ENCODE assay signal across 15 cellular contexts in genomic region chr18:76708727-76709353, GRCh38.
A peak's percentile ranks its signal among the peaks of the same experiment; 100 is the strongest.
DNase-seq lines count a peak whose midpoint lies in the region; ATAC-seq, FAIRE-seq and TF ChIP-seq lines count a peak whose summit lies in the region.
"Had no signal": no experiment of that assay in that cellular context is flagged by ENCODE, and none has a peak within 500 bp of the region (broad histone marks: within the 10 kb centered on the region; RNA-seq: fewer than 3 reads in every experiment).

No MANE protein-coding gene starts in this region.

- H3K9me3 ChIP-seq in GM23248 (ENCODE audit: low read depth) (no peaks in the 10 kb centered on the region), GM12878 (replicated peaks; ENCODE audit: control insufficient read depth, insufficient read depth, low read length) (no peaks in the 10 kb centered on the region), prostate gland (no peaks in the 10 kb centered on the region)
- H3K9me3 ChIP-seq: BE2C, HAP-1 had no signal

- H3F3A ChIP-seq in GM23248 (ENCODE audit: insufficient read depth): no peaks in the 10 kb centered on the region

- H3K79me2 ChIP-seq in GM23248 (ENCODE audit: insufficient read depth): no peaks in the 10 kb centered on the region
- H3K79me2 ChIP-seq in KMS-11 (ENCODE audit: insufficient read depth, low read depth): no peaks in the 10 kb centered on the region
- H3K79me2 ChIP-seq in GM12878 (ENCODE audit: control insufficient read depth, insufficient read depth, low read length): no peaks in the 10 kb centered on the region

- intact Hi-C loops in GM12878 (cut with micrococcal nuclease; ENCODE audit: unreplicated experiment): loop anchor here (1.0 kb wide), 1 partner anchor 310 kb away; no protein-coding TSS in a partner anchor
- intact Hi-C loops in prostate gland (cut with DNase I): loop anchor here (5.0 to 10.0 kb wide), 2 partner anchors 312 to 444 kb away; no protein-coding TSS in a partner anchor

- H3K27ac ChIP-seq in GM23248 (no peak overlapping the region), KMS-11 (no peak overlapping the region), GM12878 (ENCODE audit: control insufficient read depth, insufficient read depth) (no peak overlapping the region), prostate gland (peak overlapping the region; percentile 50 to 64)
- H3K27ac ChIP-seq: HL-60, RWPE1, SK-N-MC had no signal

- RAD21 ChIA-PET in GM12878 (lab: Charles Lee; ENCODE audit: unreplicated experiment): interaction anchor here (1.5 to 1.6 kb wide), 4 partner anchors 13 to 310 kb away, joined by 4 to 16 read pairs (median 6); no protein-coding TSS in a partner anchor

- ATAC-seq in GM12878 (no peak), GM19324 (IDR thresholded peaks at IDR 0.05; ENCODE audit: low FRiP score, unreplicated experiment) (no peak), GM21786 (IDR thresholded peaks at IDR 0.05; ENCODE audit: unreplicated experiment) (no peak)

- no peak for TF ChIP-seq EP300 in GM12878 (IDR thresholded peaks at IDR 0.05; ENCODE audit: borderline replicate concordance in 1 of 2, control insufficient read depth in 1 of 2, low read depth in 2 of 2, low read length in 2 of 2)

- DNase-seq in GM23248: no peak
- DNase-seq in GM12878 (ENCODE audit: low read depth, low spot score): no peak
- no peak for DNase-seq in prostate gland (ENCODE audit: low spot score)
- DNase-seq in foreskin fibroblast: no peak
- DNase-seq in NCI-H187 (lab: John Stamatoyannopoulos, UW): no peak
- DNase-seq: Karpas-422, NCI-H446 treated with DMSO at 0.1 percent for 48 hours had no signal

- WGBS in GM23248 (ENCODE audit: low coverage in 1 of 2, low lambda C conversion rate in 2 of 2, missing lambda C conversion rate in 2 of 2), 2 experiments: 91 to 93% methylated on average over 25 of the region's 25 CpGs
- WGBS in GM12878 (ENCODE audit: insufficient coverage, insufficient replicate concordance, low lambda C conversion rate, missing lambda C conversion rate): 58% methylated on average over 25 of the region's 25 CpGs
- WGBS in prostate gland: 95% methylated on average over 25 of the region's 25 CpGs

- no peaks in the 10 kb centered on the region for H3K4me1 ChIP-seq in GM23248 (ENCODE audit: insufficient read depth)
- H3K4me1 ChIP-seq in KMS-11 (ENCODE audit: low read depth, poor library complexity, severe bottlenecking): peaks cover 5% of the 10 kb centered on the region
- no peaks in the 10 kb centered on the region for H3K4me1 ChIP-seq in GM12878 (ENCODE audit: control insufficient read depth, insufficient read depth, low read length)
- H3K4me1 ChIP-seq in prostate gland (replicated peaks): no peaks in the 10 kb centered on the region
- H3K4me1 ChIP-seq: BE2C, HAP-1 had no signal

- POLR2A ChIA-PET in GM12878 (lab: Charles Lee): interaction anchor here (0.7 kb wide), 1 partner anchor 197 kb away, joined by 3 read pairs; no protein-coding TSS in a partner anchor

- no peaks in the 10 kb centered on the region for H3K36me3 ChIP-seq in GM23248 (ENCODE audit: low read depth)
- no peaks in the 10 kb centered on the region for H3K36me3 ChIP-seq in KMS-11 (ENCODE audit: insufficient read depth)
- H3K36me3 ChIP-seq in GM12878 (ENCODE audit: control insufficient read depth in 2 of 2, insufficient read depth in 2 of 2, low read length in 1 of 2): no peaks in the 10 kb centered on the region
- no peaks in the 10 kb centered on the region for H3K36me3 ChIP-seq in prostate gland
- H3K36me3 ChIP-seq: BE2C, HAP-1 had no signal

- H2AFZ ChIP-seq in GM23248 (peak overlapping the region; percentile 81; the same call in 1 of the 2 replicates), KMS-11 (ENCODE audit: low read depth) (peak overlapping the region; percentile 74), GM12878 (ENCODE audit: control insufficient read depth, low read depth, low read length) (no peak overlapping the region)

- no peak for TF ChIP-seq CTCF in KMS-11 (conservative IDR thresholded peaks at IDR 0.05; ENCODE audit: low read depth, low read length)
- TF ChIP-seq CTCF in GM12878 (IDR thresholded peaks at IDR 0.05 in 2 of 3, conservative IDR thresholded peaks at IDR 0.05 in 1 of 3; ENCODE audit: control insufficient read depth in 2 of 3, extremely low read depth in 1 of 3, insufficient read depth in 1 of 3, low read depth in 3 of 3, low read length in 3 of 3): no peak
- no peak for TF ChIP-seq CTCF in prostate gland (IDR thresholded peaks at IDR 0.05)
- TF ChIP-seq CTCF in foreskin fibroblast (IDR thresholded peaks at IDR 0.05; ENCODE audit: low read depth, low read length): no peak

- no peaks in the 10 kb centered on the region for H3K9me2 ChIP-seq in GM23248 (ENCODE audit: insufficient read depth)

- H3K27me3 ChIP-seq in GM23248 (replicated peaks; ENCODE audit: insufficient read depth) (no peaks in the 10 kb centered on the region), KMS-11 (ENCODE audit: insufficient read depth, low read depth) (no peaks in the 10 kb centered on the region), GM12878 (replicated peaks in 1 of 2; ENCODE audit: control insufficient read depth in 2 of 2, insufficient read depth in 2 of 2, low read length in 1 of 2) (no peaks in the 10 kb centered on the region), prostate gland (replicated peaks; ENCODE audit: insufficient read depth) (no peaks in the 10 kb centered on the region)
- H3K27me3 ChIP-seq: BE2C had no signal

- no peak overlapping the region for H3K4me3 ChIP-seq in GM23248
- no peak overlapping the region for H3K4me3 ChIP-seq in KMS-11 (IDR thresholded peaks at IDR 0.05; ENCODE audit: insufficient read depth, low read depth, low read length)
- H3K4me3 ChIP-seq in GM12878: no peak overlapping the region
- H3K4me3 ChIP-seq in prostate gland: no peak overlapping the region
- no peak overlapping the region for H3K4me3 ChIP-seq in foreskin fibroblast (ENCODE audit: low read depth in 1 of 2, low read length in 2 of 2)
- H3K4me3 ChIP-seq: HAP-1, SK-N-MC had no signal

- TF ChIP-seq RAD21 in GM12878 (IDR thresholded peaks at IDR 0.05; ENCODE audit: insufficient read depth, low read depth, low read length): no peak

- TF ChIP-seq POLR2A in GM12878 (IDR thresholded peaks at IDR 0.05; ENCODE audit: low read depth, low read length): no peak
- TF ChIP-seq POLR2A in prostate gland (IDR thresholded peaks at IDR 0.05): no peak

- SMC1A ChIA-PET in GM12878 (lab: Charles Lee; ENCODE audit: uncharacterized antibody, unreplicated experiment): interaction anchor here (0.6 to 2.3 kb wide), 6 partner anchors 12 to 538 kb away, joined by 3 to 22 read pairs (median 4); no protein-coding TSS in a partner anchor

- BruUV-seq in GM12878 (replicated peaks; lab: Mats Ljungman, UMichigan): no TSS peak

- FAIRE-seq in GM12878 (lab: Jason Lieb, UNC): no peak

- H3K4me2 ChIP-seq in GM23248 (ENCODE audit: unreplicated experiment) (no peak overlapping the region), KMS-11 (no peak overlapping the region), GM12878 (ENCODE audit: control insufficient read depth, insufficient read depth) (no peak overlapping the region)

- CTCF ChIA-PET in GM12878 (lab: Yijun Ruan, JAX): interaction anchor here (0.5 to 3.6 kb wide), 18 partner anchors 10 to 1234 kb away, joined by 3 to 72 read pairs (median 4); no protein-coding TSS in a partner anchor

- H3K9ac ChIP-seq in GM23248 (no peak overlapping the region), KMS-11 (no peak overlapping the region), GM12878 (ENCODE audit: control insufficient read depth, insufficient read depth, low read length) (no peak overlapping the region)

- H4K20me1 ChIP-seq in GM23248 (ENCODE audit: insufficient read depth) (no peaks in the 10 kb centered on the region), KMS-11 (ENCODE audit: insufficient read depth) (no peaks in the 10 kb centered on the region), GM12878 (ENCODE audit: control insufficient read depth, insufficient read depth) (no peaks in the 10 kb centered on the region)

- in situ Hi-C loops in GM23248 (cut with MboI) (no loop called here), GM12878 (cut with MboI) (loop anchor here (5.0 kb wide), 1 partner anchor 312 kb away; no protein-coding TSS in a partner anchor)

TF ChIP-seq in GM12878, 131 proteins besides CTCF, POLR2A, EP300 and RAD21:
- TF ChIP-seq FOS (IDR thresholded peaks at IDR 0.05; ENCODE audit: borderline replicate concordance, extremely low read depth, insufficient read length): no peak
- no peak for TF ChIP-seq SUZ12 (IDR thresholded peaks at IDR 0.05; ENCODE audit: unreplicated experiment)
- TF ChIP-seq NFIC (IDR thresholded peaks at IDR 0.05; ENCODE audit: low read depth, low read length): no peak
- TF ChIP-seq BHLHE40 (IDR thresholded peaks at IDR 0.05; ENCODE audit: borderline replicate concordance in 1 of 2, low read depth in 2 of 2, low read length in 1 of 2): peak in 1 of 2 experiments; percentile 35; a peak in 2 of 4 replicates
- no peak for TF ChIP-seq PBX3 (IDR thresholded peaks at IDR 0.05; ENCODE audit: insufficient replicate concordance, low read depth, low read length)
- peak; percentile 57 for TF ChIP-seq USF1 (IDR thresholded peaks at IDR 0.05; ENCODE audit: borderline replicate concordance, extremely low read length, insufficient read depth, low read depth, low read length)
- no peak for TF ChIP-seq NR2C2 (IDR thresholded peaks at IDR 0.05; ENCODE audit: borderline replicate concordance, control insufficient read depth, insufficient read length, low read depth)
- TF ChIP-seq RAD51 (IDR thresholded peaks at IDR 0.05): peak; percentile 28; the same call in 1 of the 2 replicates
- TF ChIP-seq MYC (IDR thresholded peaks at IDR 0.05; ENCODE audit: insufficient read depth, insufficient read length, insufficient replicate concordance, low read length, severe bottlenecking): no peak
TF ChIP-seq in GM12878: peak in this region for 3.

Comparison
In these comparisons a context has a peak if more than half of its experiments do, and no peak if none do; other contexts are left out.
1. H3K27ac ChIP-seq: peak in prostate gland (2 of 2); none in GM23248 (single experiment), KMS-11 (single experiment) and GM12878 (single experiment).